Comparison of ENCODE assay signal across 1 cellular context in the genomic region with DNA sequence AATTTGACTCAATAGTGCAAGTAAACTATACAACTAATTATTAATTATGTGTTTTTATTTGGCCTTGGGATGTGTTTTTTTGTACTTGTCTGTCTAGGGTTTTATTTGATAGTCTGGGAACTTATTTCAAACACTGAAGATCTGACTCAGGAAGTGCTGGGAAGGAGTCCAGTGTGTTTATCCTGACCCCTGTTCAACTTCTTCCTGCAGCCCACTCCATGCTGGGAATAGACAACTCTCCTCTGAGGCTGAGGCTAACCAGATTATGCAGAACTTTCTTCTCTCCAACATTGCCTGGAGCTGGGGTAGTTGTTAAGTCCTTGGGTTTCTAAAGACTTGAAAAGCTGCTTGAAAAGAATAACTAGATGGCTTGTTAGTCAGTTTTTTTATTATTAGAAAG.
TF ChIP-seq lines count a peak whose summit lies in the region.

No MANE protein-coding gene starts in this region.

TF ChIP-seq in A549, 52 proteins besides CTCF, POLR2A, EP300 and RAD21 (continued from another document):
- TF ChIP-seq, protein P1, sequence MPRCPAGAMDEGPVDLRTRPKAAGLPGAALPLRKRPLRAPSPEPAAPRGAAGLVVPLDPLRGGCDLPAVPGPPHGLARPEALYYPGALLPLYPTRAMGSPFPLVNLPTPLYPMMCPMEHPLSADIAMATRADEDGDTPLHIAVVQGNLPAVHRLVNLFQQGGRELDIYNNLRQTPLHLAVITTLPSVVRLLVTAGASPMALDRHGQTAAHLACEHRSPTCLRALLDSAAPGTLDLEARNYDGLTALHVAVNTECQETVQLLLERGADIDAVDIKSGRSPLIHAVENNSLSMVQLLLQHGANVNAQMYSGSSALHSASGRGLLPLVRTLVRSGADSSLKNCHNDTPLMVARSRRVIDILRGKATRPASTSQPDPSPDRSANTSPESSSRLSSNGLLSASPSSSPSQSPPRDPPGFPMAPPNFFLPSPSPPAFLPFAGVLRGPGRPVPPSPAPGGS (IDR thresholded peaks at IDR 0.05) = no peak
- TF ChIP-seq ESRRA (IDR thresholded peaks at IDR 0.05; ENCODE audit: borderline replicate concordance, low read length) (no peak), CHD4 (IDR thresholded peaks at IDR 0.05; ENCODE audit: borderline replicate concordance) (no peak), CBX8 (IDR thresholded peaks at IDR 0.05) (no peak), ZSCAN20 (CRISPR knock-in tag; IDR thresholded peaks at IDR 0.05) (no peak), HOXA7 (CRISPR knock-in tag; IDR thresholded peaks at IDR 0.05) (no peak), RARB (CRISPR knock-in tag; IDR thresholded peaks at IDR 0.05) (no peak), ZC3H11A (IDR thresholded peaks at IDR 0.05) (no peak), EHMT2 (IDR thresholded peaks at IDR 0.05; ENCODE audit: low read depth) (no peak), ZNF302 (CRISPR knock-in tag; IDR thresholded peaks at IDR 0.05) (no peak), SREBF2 (IDR thresholded peaks at IDR 0.05) (no peak), MAZ (IDR thresholded peaks at IDR 0.05; ENCODE audit: borderline replicate concordance, low read depth, low read length) (no peak)
- TF ChIP-seq, protein P2, sequence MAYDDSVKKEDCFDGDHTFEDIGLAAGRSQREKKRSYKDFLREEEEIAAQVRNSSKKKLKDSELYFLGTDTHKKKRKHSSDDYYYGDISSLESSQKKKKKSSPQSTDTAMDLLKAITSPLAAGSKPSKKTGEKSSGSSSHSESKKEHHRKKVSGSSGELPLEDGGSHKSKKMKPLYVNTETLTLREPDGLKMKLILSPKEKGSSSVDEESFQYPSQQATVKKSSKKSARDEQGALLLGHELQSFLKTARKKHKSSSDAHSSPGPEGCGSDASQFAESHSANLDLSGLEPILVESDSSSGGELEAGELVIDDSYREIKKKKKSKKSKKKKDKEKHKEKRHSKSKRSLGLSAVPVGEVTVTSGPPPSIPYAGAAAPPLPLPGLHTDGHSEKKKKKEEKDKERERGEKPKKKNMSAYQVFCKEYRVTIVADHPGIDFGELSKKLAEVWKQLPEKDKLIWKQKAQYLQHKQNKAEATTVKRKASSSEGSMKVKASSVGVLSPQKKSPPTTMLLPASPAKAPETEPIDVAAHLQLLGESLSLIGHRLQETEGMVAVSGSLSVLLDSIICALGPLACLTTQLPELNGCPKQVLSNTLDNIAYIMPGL (CRISPR knock-in tag; IDR thresholded peaks at IDR 0.05; ENCODE audit: borderline replicate concordance) = no peak
- TF ChIP-seq, protein P3, sequence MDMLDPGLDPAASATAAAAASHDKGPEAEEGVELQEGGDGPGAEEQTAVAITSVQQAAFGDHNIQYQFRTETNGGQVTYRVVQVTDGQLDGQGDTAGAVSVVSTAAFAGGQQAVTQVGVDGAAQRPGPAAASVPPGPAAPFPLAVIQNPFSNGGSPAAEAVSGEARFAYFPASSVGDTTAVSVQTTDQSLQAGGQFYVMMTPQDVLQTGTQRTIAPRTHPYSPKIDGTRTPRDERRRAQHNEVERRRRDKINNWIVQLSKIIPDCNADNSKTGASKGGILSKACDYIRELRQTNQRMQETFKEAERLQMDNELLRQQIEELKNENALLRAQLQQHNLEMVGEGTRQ (IDR thresholded peaks at IDR 0.05) = no peak
- TF ChIP-seq, protein P4, sequence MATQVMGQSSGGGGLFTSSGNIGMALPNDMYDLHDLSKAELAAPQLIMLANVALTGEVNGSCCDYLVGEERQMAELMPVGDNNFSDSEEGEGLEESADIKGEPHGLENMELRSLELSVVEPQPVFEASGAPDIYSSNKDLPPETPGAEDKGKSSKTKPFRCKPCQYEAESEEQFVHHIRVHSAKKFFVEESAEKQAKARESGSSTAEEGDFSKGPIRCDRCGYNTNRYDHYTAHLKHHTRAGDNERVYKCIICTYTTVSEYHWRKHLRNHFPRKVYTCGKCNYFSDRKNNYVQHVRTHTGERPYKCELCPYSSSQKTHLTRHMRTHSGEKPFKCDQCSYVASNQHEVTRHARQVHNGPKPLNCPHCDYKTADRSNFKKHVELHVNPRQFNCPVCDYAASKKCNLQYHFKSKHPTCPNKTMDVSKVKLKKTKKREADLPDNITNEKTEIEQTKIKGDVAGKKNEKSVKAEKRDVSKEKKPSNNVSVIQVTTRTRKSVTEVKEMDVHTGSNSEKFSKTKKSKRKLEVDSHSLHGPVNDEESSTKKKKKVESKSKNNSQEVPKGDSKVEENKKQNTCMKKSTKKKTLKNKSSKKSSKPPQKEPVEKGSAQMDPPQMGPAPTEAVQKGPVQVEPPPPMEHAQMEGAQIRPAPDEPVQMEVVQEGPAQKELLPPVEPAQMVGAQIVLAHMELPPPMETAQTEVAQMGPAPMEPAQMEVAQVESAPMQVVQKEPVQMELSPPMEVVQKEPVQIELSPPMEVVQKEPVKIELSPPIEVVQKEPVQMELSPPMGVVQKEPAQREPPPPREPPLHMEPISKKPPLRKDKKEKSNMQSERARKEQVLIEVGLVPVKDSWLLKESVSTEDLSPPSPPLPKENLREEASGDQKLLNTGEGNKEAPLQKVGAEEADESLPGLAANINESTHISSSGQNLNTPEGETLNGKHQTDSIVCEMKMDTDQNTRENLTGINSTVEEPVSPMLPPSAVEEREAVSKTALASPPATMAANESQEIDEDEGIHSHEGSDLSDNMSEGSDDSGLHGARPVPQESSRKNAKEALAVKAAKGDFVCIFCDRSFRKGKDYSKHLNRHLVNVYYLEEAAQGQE (IDR thresholded peaks at IDR 0.05) = no peak
- TF ChIP-seq, protein P5, sequence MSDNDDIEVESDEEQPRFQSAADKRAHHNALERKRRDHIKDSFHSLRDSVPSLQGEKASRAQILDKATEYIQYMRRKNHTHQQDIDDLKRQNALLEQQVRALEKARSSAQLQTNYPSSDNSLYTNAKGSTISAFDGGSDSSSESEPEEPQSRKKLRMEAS (IDR thresholded peaks at IDR 0.05) = no peak
